12 cellular contexts compared by ENCODE assay signal in genomic region chr6:16698163-16698533, GRCh38.
DNase-seq lines count a peak whose midpoint lies in the region; ATAC-seq and TF ChIP-seq lines count a peak whose summit lies in the region.
"Had no signal": no experiment of that assay in that cellular context is flagged by ENCODE, and none has a peak within 500 bp of the region (broad histone marks: within the 10 kb centered on the region; RNA-seq: fewer than 3 reads in every experiment).

No MANE protein-coding gene starts in this region.

- peak overlapping the region; percentile 69 for H3K27ac ChIP-seq in CD4-positive, alpha-beta memory T cell (ENCODE audit: low read depth, low read length)
- no peak overlapping the region for H3K27ac ChIP-seq in GM23338 (ENCODE audit: low read depth)
- H3K27ac ChIP-seq: VCaP had no signal

- peaks cover 0 to 12% of the 10 kb centered on the region in 2 donors for H3K36me3 Mint-ChIP-seq in CD4-positive, alpha-beta memory T cell
- H3K36me3 Mint-ChIP-seq in GM23338 (ENCODE audit: low read depth), result no peaks in the 10 kb centered on the region
- H3K36me3 Mint-ChIP-seq in activated naive CD8-positive, alpha-beta T cell treated with anti-CD3 and anti-CD28 coated beads for 36 hours, result peaks cover 35% of the 10 kb centered on the region
- H3K36me3 Mint-ChIP-seq in naive thymus-derived CD8-positive, alpha-beta T cell, result peaks cover 0 to 2% (median 0%) of the 10 kb centered on the region in 3 donors

- POLR2A ChIA-PET in CD4-positive, alpha-beta memory T cell (lab: Charles Lee; ENCODE audit: partially characterized antibody), result interaction anchor here (0.8 to 7.9 kb wide), 15 partner anchors 9 to 277 kb away, joined by 3 to 70 read pairs (median 8); partner anchors contain the start of gene ATXN1
- POLR2A ChIA-PET in naive thymus-derived CD8-positive, alpha-beta T cell (lab: Charles Lee), result no interaction called here

- H3K9me3 Mint-ChIP-seq in CD4-positive, alpha-beta memory T cell, result no peaks in the 10 kb centered on the region
- no peaks in the 10 kb centered on the region; the same call in 2 of the 3 replicates for H3K9me3 Mint-ChIP-seq in GM23338
- peaks cover 3% of the 10 kb centered on the region for H3K9me3 Mint-ChIP-seq in activated naive CD8-positive, alpha-beta T cell treated with anti-CD3 and anti-CD28 coated beads for 36 hours
- H3K9me3 Mint-ChIP-seq in naive thymus-derived CD8-positive, alpha-beta T cell, result peaks cover 0 to 3% (median 0%) of the 10 kb centered on the region in 9 donors

- DNase-seq in CD4-positive, alpha-beta memory T cell, result no peak
- no peak for DNase-seq in GM23338 (ENCODE audit: low spot score)
- DNase-seq in activated naive CD8-positive, alpha-beta T cell treated with anti-CD3 and anti-CD28 coated beads for 36 hours, result no peak
- no peak for DNase-seq in naive thymus-derived CD8-positive, alpha-beta T cell
- DNase-seq in NCI-H446 (lab: John Stamatoyannopoulos, UW), result no peak
- no peak for DNase-seq in sciatic nerve (ENCODE audit: low spot score)
- no peak for DNase-seq in NCI-H2107 treated with DMSO at 0.1 percent for 48 hours (lab: John Stamatoyannopoulos, UW; ENCODE audit: unreplicated experiment)
- DNase-seq: adrenal gland; effector CD8-positive, alpha-beta T cell; NCI-H1092 treated with DMSO at 0.1 percent for 48 hours had no signal

- ATAC-seq in GM23338 (no peak), GM21576 (IDR thresholded peaks at IDR 0.05; ENCODE audit: unreplicated experiment) (no peak), sciatic nerve (no peak)
- no peak for ATAC-seq in naive thymus-derived CD8-positive, alpha-beta T cell

- no peaks in the 10 kb centered on the region for H3K9me3 ChIP-seq in CD4-positive, alpha-beta memory T cell (ENCODE audit: control insufficient read depth in 1 of 2, low read length in 2 of 2)
- H3K9me3 ChIP-seq: adrenal gland had no signal

- no peaks in the 10 kb centered on the region for H3K79me2 ChIP-seq in GM23338 (replicated peaks; ENCODE audit: insufficient read depth)

- CTCF ChIA-PET in CD4-positive, alpha-beta memory T cell (lab: Charles Lee; ENCODE audit: partially characterized antibody), result interaction anchor here (0.6 to 4.5 kb wide), 13 partner anchors 9 to 367 kb away, joined by 3 to 29 read pairs (median 5); no protein-coding TSS in a partner anchor

- TF ChIP-seq CTCF in GM23338 (conservative IDR thresholded peaks at IDR 0.05; ENCODE audit: low read depth in 2 of 2), result no peak

- H3K27me3 Mint-ChIP-seq in CD4-positive, alpha-beta memory T cell, result no peaks in the 10 kb centered on the region
- H3K27me3 Mint-ChIP-seq in GM23338 (ENCODE audit: insufficient read depth, low read depth, poor library complexity), result no peaks in the 10 kb centered on the region
- H3K27me3 Mint-ChIP-seq in activated naive CD8-positive, alpha-beta T cell treated with anti-CD3 and anti-CD28 coated beads for 36 hours, result no peaks in the 10 kb centered on the region
- no peaks in the 10 kb centered on the region for H3K27me3 Mint-ChIP-seq in naive thymus-derived CD8-positive, alpha-beta T cell

- peak overlapping the region; percentile 6 to 34 for H3K4me3 ChIP-seq in CD4-positive, alpha-beta memory T cell (ENCODE audit: low read length in 2 of 2)
- H3K4me3 ChIP-seq in GM23338, result no peak overlapping the region
- H3K4me3 ChIP-seq: adrenal gland had no signal

- no peaks in the 10 kb centered on the region for H4K20me1 ChIP-seq in GM23338 (replicated peaks; ENCODE audit: insufficient read depth)

- peak overlapping the region; percentile 37 to 94 (median 86) for H3K4me3 Mint-ChIP-seq in CD4-positive, alpha-beta memory T cell
- H3K4me3 Mint-ChIP-seq in GM23338, result no peak overlapping the region
- H3K4me3 Mint-ChIP-seq in activated naive CD8-positive, alpha-beta T cell treated with anti-CD3 and anti-CD28 coated beads for 36 hours, result peak overlapping the region; percentile 37
- H3K4me3 Mint-ChIP-seq in naive thymus-derived CD8-positive, alpha-beta T cell, result peak overlapping the region in 6 of 10 donors; percentile 19 to 46 (median 31)

- H3K4me1 ChIP-seq in CD4-positive, alpha-beta memory T cell (ENCODE audit: insufficient read depth, low read length), result peaks cover 76% of the 10 kb centered on the region
- peaks cover 8% of the 10 kb centered on the region for H3K4me1 ChIP-seq in GM23338 (ENCODE audit: insufficient read depth)

- no peak overlapping the region for H3K4me2 ChIP-seq in GM23338

- peaks cover 52 to 84% (median 74%) of the 10 kb centered on the region in 4 donors for H3K4me1 Mint-ChIP-seq in CD4-positive, alpha-beta memory T cell
- H3K4me1 Mint-ChIP-seq in GM23338, result peaks cover 26% of the 10 kb centered on the region
- H3K4me1 Mint-ChIP-seq in activated naive CD8-positive, alpha-beta T cell treated with anti-CD3 and anti-CD28 coated beads for 36 hours, result peaks cover 64% of the 10 kb centered on the region
- H3K4me1 Mint-ChIP-seq in naive thymus-derived CD8-positive, alpha-beta T cell, result peaks cover 25 to 72% (median 42%) of the 10 kb centered on the region in 4 donors

- intact Hi-C loops in CD4-positive, alpha-beta memory T cell (cut with micrococcal nuclease), result loop anchor here (2.0 kb wide), 2 partner anchors 13 to 15 kb away; no protein-coding TSS in a partner anchor
- intact Hi-C loops in sciatic nerve (cut with DNase I), result no loop called here

- H3K36me3 ChIP-seq in CD4-positive, alpha-beta memory T cell (ENCODE audit: insufficient read depth, low read length), result no peaks in the 10 kb centered on the region
- no peaks in the 10 kb centered on the region for H3K36me3 ChIP-seq in GM23338 (ENCODE audit: insufficient read depth)
- H3K36me3 ChIP-seq: adrenal gland had no signal

- no peak overlapping the region for H2AFZ ChIP-seq in GM23338

- H3F3A ChIP-seq in GM23338 (replicated peaks; ENCODE audit: low read depth), result no peaks in the 10 kb centered on the region

- no peaks in the 10 kb centered on the region for H3K27me3 ChIP-seq in CD4-positive, alpha-beta memory T cell (ENCODE audit: insufficient read depth, low read length)
- H3K27me3 ChIP-seq in GM23338 (ENCODE audit: insufficient read depth), result no peaks in the 10 kb centered on the region
- H3K27me3 ChIP-seq: adrenal gland had no signal

- peaks cover 4% of the 10 kb centered on the region for H3K9me2 ChIP-seq in GM23338 (ENCODE audit: insufficient read depth)

- H3K27ac Mint-ChIP-seq in CD4-positive, alpha-beta memory T cell, result peak overlapping the region; percentile 87 to 97 (median 96)
- H3K27ac Mint-ChIP-seq in GM23338, result peak overlapping the region; percentile 32; the same call in 1 of the 2 replicates
- peak overlapping the region; percentile 79 for H3K27ac Mint-ChIP-seq in activated naive CD8-positive, alpha-beta T cell treated with anti-CD3 and anti-CD28 coated beads for 36 hours
- peak overlapping the region in 6 of 10 donors; percentile 9 to 85 (median 46) for H3K27ac Mint-ChIP-seq in naive thymus-derived CD8-positive, alpha-beta T cell

Comparison
In these comparisons a context has a peak if more than half of its experiments do, and no peak if none do; other contexts are left out.
1. H3K27ac Mint-ChIP-seq: peak in every context shown above with its lines; median percentile 96 in CD4-positive, alpha-beta memory T cell; 79 in activated naive CD8-positive, alpha-beta T cell treated with anti-CD3 and anti-CD28 coated beads for 36 hours; 46 in naive thymus-derived CD8-positive, alpha-beta T cell; 32 in GM23338.